In the genomic region with DNA sequence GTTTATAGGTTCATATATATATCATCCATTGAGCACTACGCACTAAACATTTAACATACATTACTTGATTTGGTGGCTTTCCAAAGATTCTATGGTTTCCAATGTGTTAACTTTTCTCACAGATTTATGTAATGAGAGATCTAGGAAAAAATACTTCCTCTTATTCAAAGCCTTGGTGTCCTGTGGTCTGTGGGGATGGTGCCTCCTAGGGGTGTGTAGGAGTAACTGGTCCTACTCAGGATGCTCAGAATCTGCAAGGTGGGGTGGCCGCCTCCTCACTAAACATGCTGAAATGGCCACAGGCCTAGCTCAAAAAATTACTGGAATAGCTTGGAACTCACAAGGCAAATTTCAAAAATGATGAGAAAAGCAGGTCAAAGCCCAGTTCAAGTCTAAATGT, we compare ENCODE assay signal across 8 cellular contexts. TPM values are rescaled to one million over a fixed set of nuclear protein-coding genes. Genes with fewer than 3 reads are reported as not detected.
DNase-seq lines count a peak whose midpoint lies in the region; ATAC-seq, FAIRE-seq and TF ChIP-seq lines count a peak whose summit lies in the region.

No MANE protein-coding gene starts in this region.

- no peaks in the 10 kb centered on the region for H4K20me1 ChIP-seq in K562 (replicated peaks; ENCODE audit: control insufficient read depth, insufficient read depth, low read length)

- H3K4me3 ChIP-seq in GM06990 (replicated peaks; ENCODE audit: low read depth, low read length) (no peak overlapping the region), K562 (no peak overlapping the region)

- no peak for TF ChIP-seq POLR2A in K562 (conservative IDR thresholded peaks at IDR 0.05)

- FAIRE-seq in K562 (lab: Jason Lieb, UNC): peak; percentile 70

- no peaks in the 10 kb centered on the region for H3K9me1 ChIP-seq in K562 (ENCODE audit: control insufficient read depth, insufficient read depth, low read length)

- intact Hi-C loops in K562 (cut with micrococcal nuclease): loop anchor here (1.0 kb wide), 2 partner anchors 11 to 89 kb away; no protein-coding TSS in a partner anchor

- TF ChIP-seq CTCF in GM06990 (IDR thresholded peaks at IDR 0.05; ENCODE audit: insufficient read depth, low read length, poor library complexity, severe bottlenecking) (peak; percentile 70), K562 (IDR thresholded peaks at IDR 0.05 in 2 of 3, conservative IDR thresholded peaks at IDR 0.05 in 1 of 3; ENCODE audit: insufficient read depth in 2 of 3, low read depth in 1 of 3, low read length in 3 of 3) (peak; percentile 64 to 71 (median 67); a peak in 5 of 6 replicates)

- no peaks in the 10 kb centered on the region for H3K79me2 ChIP-seq in K562 (ENCODE audit: control insufficient read depth, insufficient read depth, low read length)

- in situ Hi-C loops in K562 (cut with MboI): no loop called here

- H3K27me3 ChIP-seq in GM06990 (replicated peaks; ENCODE audit: control insufficient read depth, insufficient read depth, low read length) (no peaks in the 10 kb centered on the region), K562 (ENCODE audit: control insufficient read depth in 2 of 2, insufficient read depth in 2 of 2, low read length in 2 of 2) (no peaks in the 10 kb centered on the region)

- POLR2A ChIA-PET in K562 (lab: Yijun Ruan, JAX): no interaction called here

- peak; percentile 59 to 74 for TF ChIP-seq RAD21 in K562 (CRISPR knock-in tag; conservative IDR thresholded peaks at IDR 0.05 in 1 of 2, IDR thresholded peaks at IDR 0.05 in 1 of 2)

- peaks cover 22% of the 10 kb centered on the region for H3K36me3 ChIP-seq in GM06990 (ENCODE audit: control insufficient read depth, insufficient read depth, low read length)
- H3K36me3 ChIP-seq in K562 (ENCODE audit: control insufficient read depth, insufficient read depth, low read length): no peaks in the 10 kb centered on the region

- H2AFZ ChIP-seq in K562 (ENCODE audit: low read depth, low read length): no peak overlapping the region

- H3K4me1 ChIP-seq in K562 (replicated peaks in 1 of 2; ENCODE audit: control insufficient read depth in 2 of 2, insufficient read depth in 2 of 2, low read length in 2 of 2): peaks cover 7 to 24% of the 10 kb centered on the region in 2 experiments; a peak in 4 of 5 replicates

- peak; percentile 67; the same call in 2 of the 3 replicates for ATAC-seq in K562
- ATAC-seq in HG03139 (IDR thresholded peaks at IDR 0.05; ENCODE audit: unreplicated experiment): no peak

- CTCF ChIA-PET in K562 (lab: Yijun Ruan, JAX; ENCODE audit: low intra/inter-chr PET ratio): interaction anchor here (0.7 to 1.3 kb wide), 2 partner anchors 12 to 66 kb away, joined by 4 to 5 read pairs; no protein-coding TSS in a partner anchor

- no TSS peak for BruUV-seq in K562 (replicated peaks; lab: Mats Ljungman, UMichigan)

- TF ChIP-seq EP300 in K562 (IDR thresholded peaks at IDR 0.05; ENCODE audit: low read length): no peak

- no peak overlapping the region for H3K27ac ChIP-seq in K562 (ENCODE audit: extremely low read depth, low read depth, low read length)

- DNase-seq in GM06990 (ENCODE audit: extremely low read depth, insufficient read length) (no peak), LHCN-M2 (ENCODE audit: low read depth) (peak; percentile 15), K562 (ENCODE audit: extremely low read depth in 1 of 4, low spot score in 3 of 4) (peak; percentile 53 to 62 (median 58)), mucosa of gallbladder (ENCODE audit: low spot score) (peak; percentile 49), NCI-H345 (lab: John Stamatoyannopoulos, UW) (no peak), NCI-H2171 treated with DMSO at 0.1 percent for 48 hours (lab: John Stamatoyannopoulos, UW) (no peak), NCI-H510A treated with DMSO at 0.1 percent for 48 hours (lab: John Stamatoyannopoulos, UW) (no peak)

- WGBS in K562 (ENCODE audit: insufficient coverage, low coverage, missing lambda C conversion rate): 75% methylated on average over 2 of the region's 2 CpGs

- no peak overlapping the region for H3K9ac ChIP-seq in K562 (ENCODE audit: insufficient read depth in 1 of 2, low read depth in 2 of 2, low read length in 2 of 2)

- no peaks in the 10 kb centered on the region for H3K9me3 ChIP-seq in K562 (replicated peaks; ENCODE audit: control insufficient read depth, insufficient read depth, low read depth, low read length)

- no peak overlapping the region for H3K4me2 ChIP-seq in K562 (ENCODE audit: insufficient read depth, low read length)

TF ChIP-seq in K562, 482 proteins besides CTCF, POLR2A, EP300 and RAD21 (continues in another document):
- TF ChIP-seq, protein P1, sequence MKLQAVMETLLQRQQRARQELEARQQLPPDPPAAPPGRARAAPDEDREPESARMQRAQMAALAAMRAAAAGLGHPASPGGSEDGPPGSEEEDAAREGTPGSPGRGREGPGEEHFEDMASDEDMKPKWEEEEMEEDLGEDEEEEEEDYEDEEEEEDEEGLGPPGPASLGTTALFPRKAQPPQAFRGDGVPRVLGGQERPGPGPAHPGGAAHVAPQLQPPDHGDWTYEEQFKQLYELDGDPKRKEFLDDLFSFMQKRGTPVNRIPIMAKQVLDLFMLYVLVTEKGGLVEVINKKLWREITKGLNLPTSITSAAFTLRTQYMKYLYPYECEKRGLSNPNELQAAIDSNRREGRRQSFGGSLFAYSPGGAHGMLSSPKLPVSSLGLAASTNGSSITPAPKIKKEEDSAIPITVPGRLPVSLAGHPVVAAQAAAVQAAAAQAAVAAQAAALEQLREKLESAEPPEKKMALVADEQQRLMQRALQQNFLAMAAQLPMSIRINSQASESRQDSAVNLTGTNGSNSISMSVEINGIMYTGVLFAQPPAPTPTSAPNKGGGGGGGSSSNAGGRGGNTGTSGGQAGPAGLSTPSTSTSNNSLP (IDR thresholded peaks at IDR 0.05; ENCODE audit: borderline replicate concordance, low read depth, low read length): no peak
- no peak for TF ChIP-seq KDM1A (IDR thresholded peaks at IDR 0.05)
- TF ChIP-seq, protein P2, sequence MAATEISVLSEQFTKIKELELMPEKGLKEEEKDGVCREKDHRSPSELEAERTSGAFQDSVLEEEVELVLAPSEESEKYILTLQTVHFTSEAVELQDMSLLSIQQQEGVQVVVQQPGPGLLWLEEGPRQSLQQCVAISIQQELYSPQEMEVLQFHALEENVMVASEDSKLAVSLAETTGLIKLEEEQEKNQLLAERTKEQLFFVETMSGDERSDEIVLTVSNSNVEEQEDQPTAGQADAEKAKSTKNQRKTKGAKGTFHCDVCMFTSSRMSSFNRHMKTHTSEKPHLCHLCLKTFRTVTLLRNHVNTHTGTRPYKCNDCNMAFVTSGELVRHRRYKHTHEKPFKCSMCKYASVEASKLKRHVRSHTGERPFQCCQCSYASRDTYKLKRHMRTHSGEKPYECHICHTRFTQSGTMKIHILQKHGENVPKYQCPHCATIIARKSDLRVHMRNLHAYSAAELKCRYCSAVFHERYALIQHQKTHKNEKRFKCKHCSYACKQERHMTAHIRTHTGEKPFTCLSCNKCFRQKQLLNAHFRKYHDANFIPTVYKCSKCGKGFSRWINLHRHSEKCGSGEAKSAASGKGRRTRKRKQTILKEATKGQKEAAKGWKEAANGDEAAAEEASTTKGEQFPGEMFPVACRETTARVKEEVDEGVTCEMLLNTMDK (IDR thresholded peaks at IDR 0.05; ENCODE audit: borderline replicate concordance, insufficient read depth, low read depth, low read length, poor library complexity, severe bottlenecking): peak; percentile 51
- TF ChIP-seq RBM14 (IDR thresholded peaks at IDR 0.05; ENCODE audit: borderline replicate concordance, insufficient read depth, low read depth, low read length): no peak
- TF ChIP-seq ZNF57 (CRISPR knock-in tag; IDR thresholded peaks at IDR 0.05): no peak

RNA-seq across cellular contexts. Expression of a gene that starts 11.6 kb away (rescaled TPM):
- total RNA-seq in LHCN-M2 (2014; rRNA removed) (not detected in 2 replicates), K562 (2014; rRNA removed) (0.08 and 0.18 TPM in 2 replicates), K562 (2014; rRNA removed; fragmentation: Illumina TruSeq; extraction: Trizol) (0.11 and 0.16 TPM in 2 replicates), K562 (2015; rRNA removed; fragmentation: Illumina TruSeq; extraction: Trizol) (0.34 and 0.36 TPM in 2 replicates), K562 (2021) (0.07 and 0.18 TPM in 2 replicates), mucosa of gallbladder (0.37 TPM)
- polyA plus RNA-seq in LHCN-M2 (2012): not detected
- total RNA-seq in K562 (2011; cell fraction: chromatin; rRNA removed; ENCODE audit: low replicate concordance): 1.3 and 2.8 TPM in 2 replicates
- 2.0 and 2.2 TPM in 2 replicates for total RNA-seq in K562 (2011; cell fraction: nucleolus; rRNA removed)
- total RNA-seq in K562 (2011; cell fraction: nucleoplasm; rRNA removed): 1.5 and 2.7 TPM in 2 replicates
- polyA plus RNA-seq in K562 (2011; rRNA removed) (0.32 and 0.49 TPM in 2 replicates), K562 (2014; fragmentation: Illumina TruSeq; extraction: Trizol) (0.16 and 0.19 TPM in 2 replicates), K562 (2014; fragmentation: Nextera tagmentation; extraction: Ambion mirVana) (under 1 TPM; 0.27 to 0.34 TPM), K562 (2014; rRNA removed) (0.36 and 0.73 TPM in 2 replicates)
- polyA plus RNA-seq in K562 (2011; cell fraction: cytosol; rRNA removed): 0.34 and 0.49 TPM in 2 replicates
- 0.95 and 1.7 TPM in 2 replicates for polyA plus RNA-seq in K562 (2011; cell fraction: nucleus; rRNA removed)
- 1.2 and 1.4 TPM in 2 replicates for polyA plus RNA-seq in K562 (2012)
- polyA minus RNA-seq in K562 (2011; rRNA and poly(A)+ RNA removed): 0.45 and 0.46 TPM in 2 replicates
- polyA minus RNA-seq in K562 (2011; cell fraction: cytosol; rRNA and poly(A)+ RNA removed): not detected in 2 replicates
- polyA minus RNA-seq in K562 (2011; cell fraction: nucleus; rRNA and poly(A)+ RNA removed): 1.00 and 1.1 TPM in 2 replicates

RNA-seq across cellular contexts. Expression of a gene that starts 48.7 kb away (rescaled TPM):
- total RNA-seq in LHCN-M2 (2014; rRNA removed): 24.0 and 29.0 TPM in 2 replicates
- polyA plus RNA-seq in LHCN-M2 (2012): 64.2 TPM
- total RNA-seq in K562 (2011; cell fraction: chromatin; rRNA removed; ENCODE audit: low replicate concordance): 15.7 and 63.4 TPM in 2 replicates
- total RNA-seq in K562 (2011; cell fraction: nucleolus; rRNA removed): 70.9 and 81.4 TPM in 2 replicates
- total RNA-seq in K562 (2011; cell fraction: nucleoplasm; rRNA removed): 54.6 and 63.5 TPM in 2 replicates
- 21.5 and 30.9 TPM in 2 replicates for total RNA-seq in K562 (2014; rRNA removed)
- total RNA-seq in K562 (2014; rRNA removed; fragmentation: Illumina TruSeq; extraction: Trizol): 14.3 and 15.4 TPM in 2 replicates
- total RNA-seq in K562 (2015; rRNA removed; fragmentation: Illumina TruSeq; extraction: Trizol): 19.7 and 20.8 TPM in 2 replicates
- 24.1 and 26.0 TPM in 2 replicates for total RNA-seq in K562 (2021)
- 58.8 and 64.7 TPM in 2 replicates for polyA plus RNA-seq in K562 (2011; rRNA removed)
- polyA plus RNA-seq in K562 (2011; cell fraction: cytosol; rRNA removed): 72.2 and 89.1 TPM in 2 replicates
- polyA plus RNA-seq in K562 (2011; cell fraction: nucleus; rRNA removed): 23.0 and 26.2 TPM in 2 replicates
- polyA plus RNA-seq in K562 (2012): 40.7 and 50.5 TPM in 2 replicates
- 37.5 and 38.3 TPM in 2 replicates for polyA plus RNA-seq in K562 (2014; fragmentation: Illumina TruSeq; extraction: Trizol)
- 1 to 10 TPM in 1 of 2 experiments, under 1 TPM in 1; 0.49 to 1.4 TPM for polyA plus RNA-seq in K562 (2014; fragmentation: Nextera tagmentation; extraction: Ambion mirVana)
- 27.1 and 37.1 TPM in 2 replicates for polyA plus RNA-seq in K562 (2014; rRNA removed)
- polyA minus RNA-seq in K562 (2011; rRNA and poly(A)+ RNA removed): 42.9 and 62.5 TPM in 2 replicates
- polyA minus RNA-seq in K562 (2011; cell fraction: cytosol; rRNA and poly(A)+ RNA removed): 29.0 and 39.4 TPM in 2 replicates
- polyA minus RNA-seq in K562 (2011; cell fraction: nucleus; rRNA and poly(A)+ RNA removed): 3.5 and 4.2 TPM in 2 replicates
- total RNA-seq in mucosa of gallbladder: 195 TPM

Comparison
In these comparisons a context has a peak if more than half of its experiments do, and no peak if none do; other contexts are left out.
1. DNase-seq: peak in LHCN-M2 (single experiment), K562 (4 of 4) and mucosa of gallbladder (single experiment); none in GM06990 (single experiment), NCI-H345 (single experiment), NCI-H2171 treated with DMSO at 0.1 percent for 48 hours (single experiment) and NCI-H510A treated with DMSO at 0.1 percent for 48 hours (single experiment).